ENCODE assay signal across 14 cellular contexts in the genomic region with DNA sequence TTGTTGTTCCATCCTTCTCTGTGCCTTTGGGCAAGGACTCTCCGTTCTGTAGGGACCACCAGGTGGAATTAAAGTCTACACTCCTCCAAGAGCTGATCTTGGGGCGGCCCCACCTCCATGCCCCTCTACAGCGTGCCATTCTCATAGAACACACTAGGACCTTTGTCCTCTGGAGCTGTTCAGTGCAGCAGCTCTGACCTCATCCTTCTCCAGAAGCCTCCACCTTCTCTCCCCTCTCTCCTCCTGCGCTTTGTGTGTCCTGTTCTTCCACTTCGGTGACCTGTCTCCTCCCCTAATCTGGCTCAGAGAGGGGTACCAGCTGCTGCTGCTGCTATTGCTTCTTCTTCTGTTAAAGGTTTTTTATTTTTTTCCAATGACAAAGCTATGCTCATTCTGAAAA. TPM values are rescaled to one million over a fixed set of nuclear protein-coding genes. Genes with fewer than 3 reads are reported as not detected.
DNase-seq lines count a peak whose midpoint lies in the region; ATAC-seq and TF ChIP-seq lines count a peak whose summit lies in the region.
"Had no signal": no experiment of that assay in that cellular context is flagged by ENCODE, and none has a peak within 500 bp of the region (broad histone marks: within the 10 kb centered on the region; RNA-seq: fewer than 3 reads in every experiment).

No MANE protein-coding gene starts in this region.

- H4K20me1 ChIP-seq in BLaER1 (peaks cover 28% of the 10 kb centered on the region), DND-41 (ENCODE audit: insufficient read depth, low read length) (peaks cover 25% of the 10 kb centered on the region)

- peak overlapping the region; percentile 13 for H3K4me3 Mint-ChIP-seq in T-helper 17 cell

- H3K36me3 ChIP-seq in BLaER1 (no peaks in the 10 kb centered on the region), DND-41 (ENCODE audit: insufficient read depth, low read length) (peaks cover 24% of the 10 kb centered on the region)
- H3K36me3 ChIP-seq: thyroid gland had no signal

- ATAC-seq in DND-41 (ENCODE audit: insufficient read depth, low read depth) (no peak), T-helper 17 cell (no peak), HG02973 (IDR thresholded peaks at IDR 0.05; ENCODE audit: unreplicated experiment) (no peak), GM18520 (IDR thresholded peaks at IDR 0.05; ENCODE audit: unreplicated experiment) (no peak)
- ATAC-seq: left ventricle myocardium superior had no signal

- H3K27ac Mint-ChIP-seq in T-helper 17 cell, result no peak overlapping the region

- H3K27me3 Mint-ChIP-seq in T-helper 17 cell, result peaks cover 12% of the 10 kb centered on the region

- peak overlapping the region; percentile 98 for H3K4me2 ChIP-seq in BLaER1
- H3K4me2 ChIP-seq in DND-41 (ENCODE audit: insufficient read depth, low read length), result peak overlapping the region; percentile 72; the same call in 1 of the 2 replicates

- no peak for TF ChIP-seq CTCF in DND-41 (IDR thresholded peaks at IDR 0.05; ENCODE audit: borderline replicate concordance, extremely low read depth, low read length, poor library complexity, severe bottlenecking)

- H3K9me3 ChIP-seq in BLaER1 (peaks cover 8% of the 10 kb centered on the region), DND-41 (ENCODE audit: insufficient read depth, low read length, severe bottlenecking) (peaks cover 3% of the 10 kb centered on the region), T-helper 17 cell (ENCODE audit: control insufficient read depth, low read length, poor library complexity, severe bottlenecking) (no peaks in the 10 kb centered on the region)
- H3K9me3 ChIP-seq: MG63, thyroid gland had no signal

- no peak overlapping the region for H2AFZ ChIP-seq in DND-41 (ENCODE audit: low read depth, low read length)

- H3K27ac ChIP-seq in BLaER1, result no peak overlapping the region
- H3K27ac ChIP-seq in DND-41 (ENCODE audit: low read length), result no peak overlapping the region
- H3K27ac ChIP-seq: thyroid gland had no signal

- H3K36me3 Mint-ChIP-seq in T-helper 17 cell (ENCODE audit: low read depth), result no peaks in the 10 kb centered on the region

- no peak for DNase-seq in DND-41
- DNase-seq in T-helper 17 cell, result no peak
- DNase-seq in left kidney (ENCODE audit: low read depth, low spot score), result peak; percentile 51
- no peak for DNase-seq in AG20443 (ENCODE audit: low spot score)
- no peak for DNase-seq in SIG-M5 treated with dmso at 0.1 percent for 504 hours (lab: John Stamatoyannopoulos, UW; ENCODE audit: unreplicated experiment)
- DNase-seq: activated effector memory CD4-positive, alpha-beta T cell treated with Interleukin-2 at 50 U/mL for 16 hours; left ventricle myocardium superior; MG63; thyroid gland had no signal

- H3K4me1 ChIP-seq in BLaER1 (peaks cover 36% of the 10 kb centered on the region), DND-41 (ENCODE audit: insufficient read depth, low read length) (peaks cover 36% of the 10 kb centered on the region)

- H3K4me1 Mint-ChIP-seq in T-helper 17 cell, result peaks cover 15% of the 10 kb centered on the region

- H3K79me2 ChIP-seq in DND-41 (ENCODE audit: insufficient read depth, low read length), result peaks cover 46% of the 10 kb centered on the region

- H3K27me3 ChIP-seq in BLaER1 (no peaks in the 10 kb centered on the region), DND-41 (ENCODE audit: insufficient read depth, low read length, poor library complexity) (no peaks in the 10 kb centered on the region)
- H3K27me3 ChIP-seq: MG63, thyroid gland had no signal

- H3K9ac ChIP-seq in BLaER1, result no peak overlapping the region
- no peak overlapping the region for H3K9ac ChIP-seq in DND-41 (ENCODE audit: low read depth, low read length)

- H3K4me3 ChIP-seq in BLaER1, result no peak overlapping the region
- no peak overlapping the region for H3K4me3 ChIP-seq in DND-41 (ENCODE audit: low read depth in 1 of 2, low read length in 2 of 2)
- H3K4me3 ChIP-seq: MG63, thyroid gland had no signal

RNA-seq across cellular contexts. Expression of gene MACROH2A1, which starts 1.8 kb away (rescaled TPM):
- total RNA-seq in T-helper 17 cell, result 100 to 1,000 TPM; 124 to 141 TPM

RNA-seq across cellular contexts. Expression of gene DCANP1, which starts 46.3 kb away (rescaled TPM):
- under 1 TPM in 1 of 2 donors, not detected in 1; 0.16 TPM for total RNA-seq in T-helper 17 cell
- total RNA-seq: frontal cortex, left ventricle myocardium superior, pulmonary artery endothelial cell, thyroid gland had no signal

RNA-seq across cellular contexts. Expression of gene TIFAB, which starts 51.3 kb away (rescaled TPM):
- total RNA-seq in T-helper 17 cell, result under 1 TPM in 1 of 2 donors, not detected in 1; 0.13 TPM
- total RNA-seq: frontal cortex, left ventricle myocardium superior, pulmonary artery endothelial cell, thyroid gland had no signal
